In the genomic region with DNA sequence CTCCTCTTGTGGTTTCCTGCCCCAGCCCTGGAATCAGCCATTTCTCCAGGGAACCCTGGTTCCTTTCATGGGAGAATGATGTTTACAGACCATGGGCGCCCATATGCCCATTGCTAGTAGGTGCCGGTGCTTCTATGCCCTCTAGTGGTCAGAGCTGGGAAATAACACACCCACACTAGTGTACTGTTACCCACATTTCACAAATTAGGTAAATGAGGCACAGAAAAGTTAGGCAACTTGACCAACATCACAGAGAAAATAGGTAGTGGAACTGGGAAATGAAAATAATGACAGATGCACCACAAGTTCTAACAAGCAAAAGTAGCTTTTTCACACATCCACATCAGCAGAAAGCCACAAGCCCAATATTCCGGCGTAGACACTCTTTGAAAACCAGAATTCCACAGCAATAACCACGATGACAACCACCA, we compare ENCODE assay signal across 8 cellular contexts. TPM values are rescaled to one million over a fixed set of nuclear protein-coding genes. Genes with fewer than 3 reads are reported as not detected.
DNase-seq lines count a peak whose midpoint lies in the region; ATAC-seq and TF ChIP-seq lines count a peak whose summit lies in the region.

No MANE protein-coding gene starts in this region.

- H3K9me3 Mint-ChIP-seq in activated naive CD8-positive, alpha-beta T cell treated with anti-CD3 and anti-CD28 coated beads, Interleukin-2, amount 50 U/mL, for 24 hours, result no peaks in the 10 kb centered on the region

- WGBS in iPS DF 6.9 (ENCODE audit: insufficient coverage, insufficient read length), result no CpG with 5 or more reads among the region's 5 CpGs

- no peaks in the 10 kb centered on the region for H3K36me3 Mint-ChIP-seq in activated naive CD8-positive, alpha-beta T cell treated with anti-CD3 and anti-CD28 coated beads, Interleukin-2, amount 50 U/mL, for 24 hours (ENCODE audit: low read depth)

- H3K4me1 Mint-ChIP-seq in activated naive CD8-positive, alpha-beta T cell treated with anti-CD3 and anti-CD28 coated beads, Interleukin-2, amount 50 U/mL, for 24 hours, result no peaks in the 10 kb centered on the region

- H3K4me3 ChIP-seq in GM06990 (replicated peaks; ENCODE audit: low read depth, low read length) (no peak overlapping the region), iPS DF 6.9 (ENCODE audit: low read length) (no peak overlapping the region)

- no peak overlapping the region for H3K27ac Mint-ChIP-seq in activated naive CD8-positive, alpha-beta T cell treated with anti-CD3 and anti-CD28 coated beads, Interleukin-2, amount 50 U/mL, for 24 hours

- peak; percentile 87 for TF ChIP-seq CTCF in GM06990 (IDR thresholded peaks at IDR 0.05; ENCODE audit: insufficient read depth, low read length, poor library complexity, severe bottlenecking)

- DNase-seq in GM06990 (ENCODE audit: extremely low read depth, insufficient read length) (no peak), NAMALWA (ENCODE audit: low spot score) (peak; percentile 75), SK-N-DZ (ENCODE audit: low spot score) (peak; percentile 38), iPS DF 6.9 (ENCODE audit: low read depth, low spot score) (peak; percentile 48), UCSD-AML1 (lab: John Stamatoyannopoulos, UW; ENCODE audit: unreplicated experiment) (no peak), posterior vena cava (ENCODE audit: low spot score) (no peak)
- peak; percentile 67 for DNase-seq in activated naive CD8-positive, alpha-beta T cell treated with anti-CD3 and anti-CD28 coated beads, Interleukin-2, amount 50 U/mL, for 24 hours
- DNase-seq in stimulated activated CD4-positive, alpha-beta T cell treated with anti-CD3 and anti-CD28 coated beads, Interleukin-1b, Interleukin-23, amount 100 ng/mL, for 4 hours (ENCODE audit: low read depth in 2 of 2), result peak; percentile 29 to 62

- no peak overlapping the region for H3K4me3 Mint-ChIP-seq in activated naive CD8-positive, alpha-beta T cell treated with anti-CD3 and anti-CD28 coated beads, Interleukin-2, amount 50 U/mL, for 24 hours

- no peak overlapping the region for H3K27ac ChIP-seq in iPS DF 6.9 (ENCODE audit: low read length)

- peaks cover 32% of the 10 kb centered on the region for H3K27me3 Mint-ChIP-seq in activated naive CD8-positive, alpha-beta T cell treated with anti-CD3 and anti-CD28 coated beads, Interleukin-2, amount 50 U/mL, for 24 hours

- ATAC-seq in activated naive CD8-positive, alpha-beta T cell treated with anti-CD3 and anti-CD28 coated beads, Interleukin-2, amount 50 U/mL, for 24 hours, result peak; percentile 86

- H3K27me3 ChIP-seq in GM06990 (replicated peaks; ENCODE audit: control insufficient read depth, insufficient read depth, low read length), result no peaks in the 10 kb centered on the region; the same call in 1 of the 2 replicates
- H3K27me3 ChIP-seq in iPS DF 6.9 (ENCODE audit: control insufficient read depth, insufficient read depth, low read length), result no peaks in the 10 kb centered on the region

- H3K36me3 ChIP-seq in GM06990 (ENCODE audit: control insufficient read depth, insufficient read depth, low read length) (no peaks in the 10 kb centered on the region), iPS DF 6.9 (ENCODE audit: control insufficient read depth, insufficient read depth, low read length) (no peaks in the 10 kb centered on the region)

- H3K4me1 ChIP-seq in iPS DF 6.9 (ENCODE audit: control insufficient read depth, insufficient read depth, low read length), result no peaks in the 10 kb centered on the region

- intact Hi-C loops in posterior vena cava (cut with DNase I), result no loop called here

- no peaks in the 10 kb centered on the region for H3K9me3 ChIP-seq in iPS DF 6.9 (ENCODE audit: control insufficient read depth, insufficient read depth, low read length)

RNA-seq across cellular contexts. Expression of a gene that starts 1.3 kb away (rescaled TPM):
- not detected in 2 replicates for polyA plus RNA-seq in SK-N-DZ (2014; cell fraction: cytosol; rRNA removed)
- not detected in 2 replicates for polyA plus RNA-seq in SK-N-DZ (2014; cell fraction: nucleus; rRNA removed)
- total RNA-seq in posterior vena cava, result under 1 TPM; 0.71 to 0.93 TPM

RNA-seq across cellular contexts. Expression of a gene that starts 39.7 kb away (rescaled TPM):
- not detected in 2 replicates for polyA plus RNA-seq in SK-N-DZ (2014; cell fraction: cytosol; rRNA removed)
- not detected in 2 replicates for polyA plus RNA-seq in SK-N-DZ (2014; cell fraction: nucleus; rRNA removed)
- total RNA-seq in posterior vena cava, result under 1 TPM in 1 of 2 donors, not detected in 1; 0.10 TPM

RNA-seq across cellular contexts. Expression of a gene that starts 49.4 kb away (rescaled TPM):
- not detected in 2 replicates for polyA plus RNA-seq in SK-N-DZ (2014; cell fraction: cytosol; rRNA removed)
- not detected in 2 replicates for polyA plus RNA-seq in SK-N-DZ (2014; cell fraction: nucleus; rRNA removed)
- not detected for total RNA-seq in posterior vena cava

RNA-seq across cellular contexts. Expression of a gene that starts 49.8 kb away (rescaled TPM):
- polyA plus RNA-seq in SK-N-DZ (2014; cell fraction: cytosol; rRNA removed), result not detected in 2 replicates
- polyA plus RNA-seq in SK-N-DZ (2014; cell fraction: nucleus; rRNA removed), result not detected in 2 replicates
- total RNA-seq in posterior vena cava, result not detected

Comparison
In these comparisons a context has a peak if more than half of its experiments do, and no peak if none do; other contexts are left out.
1. DNase-seq: peak in NAMALWA (single experiment), SK-N-DZ (single experiment), activated naive CD8-positive, alpha-beta T cell treated with anti-CD3 and anti-CD28 coated beads, Interleukin-2, amount 50 U/mL, for 24 hours (single experiment), iPS DF 6.9 (single experiment) and stimulated activated CD4-positive, alpha-beta T cell treated with anti-CD3 and anti-CD28 coated beads, Interleukin-1b, Interleukin-23, amount 100 ng/mL, for 4 hours (2 of 2); none in GM06990 (single experiment), UCSD-AML1 (single experiment) and posterior vena cava (single experiment).